Comparison of ENCODE assay signal across 8 cellular contexts in genomic region chr2:231057590-231057989, GRCh38. TPM values are rescaled to one million over a fixed set of nuclear protein-coding genes. Genes with fewer than 3 reads are reported as not detected.
DNase-seq lines count a peak whose midpoint lies in the region; ATAC-seq, FAIRE-seq and TF ChIP-seq lines count a peak whose summit lies in the region.

No MANE protein-coding gene starts in this region.

- WGBS in ovary, 3 donors: 3 to 7% (median 3%) methylated on average over 10 of the region's 10 CpGs

- no peaks in the 10 kb centered on the region for H3K27me3 ChIP-seq in DND-41 (ENCODE audit: insufficient read depth, low read length, poor library complexity)
- no peaks in the 10 kb centered on the region for H3K27me3 ChIP-seq in OCI-LY3 (ENCODE audit: low read depth, low read length)
- H3K27me3 ChIP-seq in endothelial cell of umbilical vein (ENCODE audit: control insufficient read depth in 2 of 2, insufficient read depth in 2 of 2, low read length in 2 of 2): peaks cover 0 to 3% of the 10 kb centered on the region in 2 experiments
- no peaks in the 10 kb centered on the region for H3K27me3 ChIP-seq in ovary

- H3K4me3 ChIP-seq in DND-41 (ENCODE audit: low read depth in 1 of 2, low read length in 2 of 2) (peak overlapping the region; percentile 62 to 74), OCI-LY3 (ENCODE audit: low read length) (peak overlapping the region; percentile 99), endothelial cell of umbilical vein (replicated peaks in 1 of 3; ENCODE audit: insufficient read depth in 1 of 3, low read depth in 1 of 3, low read length in 3 of 3) (peak overlapping the region; percentile 98 to 99 (median 99)), ovary (peak overlapping the region; percentile 98)

- H4K20me1 ChIP-seq in DND-41 (ENCODE audit: insufficient read depth, low read length): peaks cover 46% of the 10 kb centered on the region; the same call in 1 of the 2 replicates
- H4K20me1 ChIP-seq in OCI-LY3 (ENCODE audit: insufficient read depth, low read length): no peaks in the 10 kb centered on the region
- peaks cover 2% of the 10 kb centered on the region for H4K20me1 ChIP-seq in endothelial cell of umbilical vein (replicated peaks; ENCODE audit: control insufficient read depth, extremely low read depth, insufficient read depth, low read length)

- H2AFZ ChIP-seq in DND-41 (ENCODE audit: low read depth, low read length) (no peak overlapping the region), OCI-LY3 (ENCODE audit: low read depth, low read length) (no peak overlapping the region), endothelial cell of umbilical vein (ENCODE audit: low read depth, low read length) (no peak overlapping the region)

- H3K9ac ChIP-seq in DND-41 (ENCODE audit: low read depth, low read length): peak overlapping the region; percentile 78
- peak overlapping the region; percentile 86 for H3K9ac ChIP-seq in OCI-LY3 (ENCODE audit: low read length)
- peak overlapping the region; percentile 98 for H3K9ac ChIP-seq in endothelial cell of umbilical vein (replicated peaks; ENCODE audit: extremely low read depth, insufficient read depth, low read length)

- ATAC-seq in DND-41 (ENCODE audit: insufficient read depth, low read depth): no peak
- no peak for ATAC-seq in GM18909 (IDR thresholded peaks at IDR 0.05; ENCODE audit: poor library complexity, unreplicated experiment)
- no peak for ATAC-seq in GM18505 (IDR thresholded peaks at IDR 0.05; ENCODE audit: unreplicated experiment)

- H3K4me1 ChIP-seq in DND-41 (ENCODE audit: insufficient read depth, low read length): peaks cover 44% of the 10 kb centered on the region
- peaks cover 15% of the 10 kb centered on the region for H3K4me1 ChIP-seq in OCI-LY3 (ENCODE audit: low read length)
- H3K4me1 ChIP-seq in endothelial cell of umbilical vein (ENCODE audit: control insufficient read depth, extremely low read depth, insufficient read depth, low read length): peaks cover 22% of the 10 kb centered on the region
- H3K4me1 ChIP-seq in ovary (ENCODE audit: insufficient read depth): peaks cover 3% of the 10 kb centered on the region

- no peak for TF ChIP-seq EP300 in ovary (IDR thresholded peaks at IDR 0.05)

- TF ChIP-seq POLR2A in endothelial cell of umbilical vein (IDR thresholded peaks at IDR 0.05; ENCODE audit: low read depth, low read length) (no peak), ovary (IDR thresholded peaks at IDR 0.05) (no peak), GM18505 (IDR thresholded peaks at IDR 0.05; ENCODE audit: borderline replicate concordance, extremely low read depth, insufficient read depth, insufficient read length) (no peak)

- H3K9me3 ChIP-seq in DND-41 (ENCODE audit: insufficient read depth, low read length, severe bottlenecking) (no peaks in the 10 kb centered on the region), OCI-LY3 (ENCODE audit: insufficient read depth, low read length) (no peaks in the 10 kb centered on the region), endothelial cell of umbilical vein (replicated peaks; ENCODE audit: control insufficient read depth, insufficient read depth, low read length) (no peaks in the 10 kb centered on the region), ovary (no peaks in the 10 kb centered on the region)

- H3K27ac ChIP-seq in DND-41 (ENCODE audit: low read length): peak overlapping the region; percentile 98
- H3K27ac ChIP-seq in OCI-LY3 (ENCODE audit: low read length): no peak overlapping the region
- H3K27ac ChIP-seq in endothelial cell of umbilical vein (ENCODE audit: insufficient read depth, low read depth, low read length): peak overlapping the region; percentile 86
- no peak overlapping the region for H3K27ac ChIP-seq in ovary

- dilution Hi-C loops in endothelial cell of umbilical vein (cut with MboI; ENCODE audit: extremely low pct_ligation_motif_present, low sequenced_read_pairs): no loop called here

- FAIRE-seq in endothelial cell of umbilical vein (lab: Jason Lieb, UNC): no peak
- FAIRE-seq in D721Med (lab: Jason Lieb, UNC): no peak

- CTCF ChIA-PET in endothelial cell of umbilical vein (lab: Charles Lee): interaction anchor here (0.8 to 1.2 kb wide), 5 partner anchors 8 to 47 kb away, joined by 3 to 5 read pairs (median 3); partner anchors contain the start of gene C2orf72

- H3K36me3 ChIP-seq in DND-41 (ENCODE audit: insufficient read depth, low read length): peaks cover 23% of the 10 kb centered on the region
- peaks cover 4% of the 10 kb centered on the region for H3K36me3 ChIP-seq in OCI-LY3 (replicated peaks; ENCODE audit: low read depth, low read length)
- H3K36me3 ChIP-seq in endothelial cell of umbilical vein (ENCODE audit: control insufficient read depth in 2 of 2, extremely low read depth in 1 of 2, insufficient read depth in 2 of 2, low read length in 2 of 2): peaks cover 3 to 5% of the 10 kb centered on the region in 2 experiments
- H3K36me3 ChIP-seq in ovary: no peaks in the 10 kb centered on the region

- no peaks in the 10 kb centered on the region for H3K9me1 ChIP-seq in endothelial cell of umbilical vein (replicated peaks; ENCODE audit: control insufficient read depth, extremely low read depth, insufficient read depth, low read length)

- H3K79me2 ChIP-seq in DND-41 (ENCODE audit: insufficient read depth, low read length) (peaks cover 59% of the 10 kb centered on the region), OCI-LY3 (ENCODE audit: low read length) (peaks cover 51% of the 10 kb centered on the region), endothelial cell of umbilical vein (ENCODE audit: control insufficient read depth, insufficient read depth, low read length) (peaks cover 51% of the 10 kb centered on the region)

- intact Hi-C loops in endothelial cell of umbilical vein (cut with micrococcal nuclease) (no loop called here), ovary (cut with DNase I) (no loop called here)

- DNase-seq in DND-41 (no peak), endothelial cell of umbilical vein (ENCODE audit: low read depth, low spot score) (peak; percentile 26), ovary (no peak), D721Med (ENCODE audit: insufficient read length, low spot score) (no peak), NCI-H1694 treated with DMSO at 0.1 percent for 48 hours (lab: John Stamatoyannopoulos, UW) (no peak)

- H3K4me2 ChIP-seq in DND-41 (ENCODE audit: insufficient read depth, low read length) (peak overlapping the region; percentile 82), OCI-LY3 (ENCODE audit: low read length) (peak overlapping the region; percentile 79), endothelial cell of umbilical vein (ENCODE audit: insufficient read depth, low read length) (peak overlapping the region; percentile 86)

- TF ChIP-seq CTCF in DND-41 (IDR thresholded peaks at IDR 0.05; ENCODE audit: borderline replicate concordance, extremely low read depth, low read length, poor library complexity, severe bottlenecking) (no peak), OCI-LY3 (IDR thresholded peaks at IDR 0.05; ENCODE audit: low read depth, low read length) (no peak), endothelial cell of umbilical vein (IDR thresholded peaks at IDR 0.05; ENCODE audit: extremely low read depth in 1 of 2, insufficient read depth in 1 of 2, low read depth in 1 of 2, low read length in 2 of 2) (no peak), ovary (IDR thresholded peaks at IDR 0.05) (no peak), D721Med (IDR thresholded peaks at IDR 0.05; ENCODE audit: insufficient read depth, missing control alignments) (no peak)

- BruUV-seq in endothelial cell of umbilical vein (replicated peaks; lab: Mats Ljungman, UMichigan): no TSS peak

- POLR2A ChIA-PET in endothelial cell of umbilical vein (lab: Charles Lee): no interaction called here

TF ChIP-seq in endothelial cell of umbilical vein, 7 proteins besides CTCF, POLR2A, EP300 and RAD21:
- TF ChIP-seq POLR2AphosphoS5 (IDR thresholded peaks at IDR 0.05; ENCODE audit: insufficient read depth, low read depth, low read length) (no peak), MYC (IDR thresholded peaks at IDR 0.05; ENCODE audit: low read depth, low read length) (no peak), FOS (IDR thresholded peaks at IDR 0.05; ENCODE audit: borderline replicate concordance, insufficient read depth, low read length) (no peak), GATA2 (IDR thresholded peaks at IDR 0.05; ENCODE audit: insufficient read depth, insufficient read length, low read depth, low read length) (no peak), EZH2 (IDR thresholded peaks at IDR 0.05; ENCODE audit: borderline replicate concordance, low read depth, low read length, severe bottlenecking) (no peak), JUN (IDR thresholded peaks at IDR 0.05; ENCODE audit: borderline replicate concordance, insufficient read depth, insufficient read length, low read depth) (no peak), MAX (IDR thresholded peaks at IDR 0.05; ENCODE audit: insufficient read depth, insufficient read length) (no peak)

RNA-seq across cellular contexts. Expression of gene PSMD1, which starts 0.9 kb away (rescaled TPM):
- total RNA-seq in endothelial cell of umbilical vein: 156 and 163 TPM in 2 replicates
- 209 and 249 TPM in 2 replicates for polyA plus RNA-seq in endothelial cell of umbilical vein
- 144 and 160 TPM in 2 replicates for polyA plus RNA-seq in endothelial cell of umbilical vein (2011; cell fraction: cytosol; rRNA removed)
- 143 and 171 TPM in 2 replicates for polyA plus RNA-seq in endothelial cell of umbilical vein (2011; cell fraction: nucleus; rRNA removed)
- 131 and 202 TPM in 2 replicates for polyA plus RNA-seq in endothelial cell of umbilical vein (2012)
- polyA minus RNA-seq in endothelial cell of umbilical vein: 716 and 880 TPM in 2 replicates
- polyA minus RNA-seq in endothelial cell of umbilical vein (2011; cell fraction: cytosol; rRNA and poly(A)+ RNA removed): 72.1 TPM
- polyA minus RNA-seq in endothelial cell of umbilical vein (2011; cell fraction: nucleus; rRNA and poly(A)+ RNA removed): 198 and 272 TPM in 2 replicates
- 10 to 100 TPM; 25.9 to 68.2 (median 57.8) TPM for total RNA-seq in ovary
- polyA plus RNA-seq in ovary: 10 to 100 TPM; 19.0 to 73.2 TPM

RNA-seq across cellular contexts. Expression of gene C2orf72, which starts 20.3 kb away (rescaled TPM):
- total RNA-seq in endothelial cell of umbilical vein: 0.11 TPM in 1 of 2 replicates, not detected in the other
- 0.01 and 0.02 TPM in 2 replicates for polyA plus RNA-seq in endothelial cell of umbilical vein
- polyA plus RNA-seq in endothelial cell of umbilical vein (2011; cell fraction: cytosol; rRNA removed): 0.06 TPM in 1 of 2 replicates, not detected in the other
- 0.04 TPM in 1 of 2 replicates, not detected in the other for polyA plus RNA-seq in endothelial cell of umbilical vein (2011; cell fraction: nucleus; rRNA removed)
- 0.05 TPM in 1 of 2 replicates, not detected in the other for polyA plus RNA-seq in endothelial cell of umbilical vein (2012)
- polyA minus RNA-seq in endothelial cell of umbilical vein: not detected in 2 replicates
- not detected for polyA minus RNA-seq in endothelial cell of umbilical vein (2011; cell fraction: cytosol; rRNA and poly(A)+ RNA removed)
- polyA minus RNA-seq in endothelial cell of umbilical vein (2011; cell fraction: nucleus; rRNA and poly(A)+ RNA removed): not detected in 2 replicates
- under 1 TPM in 3 of 7 donors, not detected in 4; 0.11 to 0.18 (median 0.12) TPM for total RNA-seq in ovary
- polyA plus RNA-seq in ovary: under 1 TPM; 0.06 to 0.13 TPM

Comparison
In these comparisons a context has a peak if more than half of its experiments do, and no peak if none do; other contexts are left out.
1. H3K27ac ChIP-seq: peak in DND-41 (single experiment) and endothelial cell of umbilical vein (single experiment); none in OCI-LY3 (single experiment) and ovary (0 of 2).
2. Peak in every context shown above with its lines, with median percentiles within 50 percentile points of each other: H3K4me2 ChIP-seq, H3K4me3 ChIP-seq and H3K9ac ChIP-seq.